In the genomic region with DNA sequence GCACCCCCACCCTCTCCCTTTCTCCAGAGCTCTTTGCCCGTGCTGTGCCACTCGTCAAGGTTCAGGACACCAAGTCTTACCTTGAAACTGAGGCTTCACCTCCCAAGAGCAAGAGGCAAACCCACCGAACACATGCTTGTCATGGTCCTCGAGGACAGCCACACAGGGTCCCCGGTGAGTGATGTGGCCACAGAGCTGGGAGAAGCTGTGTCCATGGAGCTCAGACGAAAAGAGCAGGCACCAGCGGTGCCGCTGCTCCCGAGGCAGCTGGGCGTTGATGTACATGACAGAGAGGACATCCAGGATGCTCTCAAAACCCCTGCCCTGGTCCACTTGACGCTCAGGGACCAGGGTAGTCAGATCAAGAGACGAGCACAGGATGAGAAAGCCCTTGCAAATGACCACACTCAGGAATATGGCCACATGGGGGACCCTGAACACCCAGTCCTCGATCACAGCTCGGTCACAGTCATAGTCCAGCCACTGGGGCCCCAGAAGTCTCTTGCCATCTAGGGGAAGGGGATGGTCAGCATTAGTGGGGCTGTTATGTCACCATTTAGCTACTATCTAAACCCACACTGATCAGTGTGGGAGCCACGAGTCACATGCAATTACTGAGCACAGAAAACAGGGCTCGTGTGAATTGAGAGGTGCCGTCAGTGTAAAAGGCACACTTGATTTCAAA, we compare ENCODE assay signal across 23 cellular contexts.
"Had no signal": no experiment of that assay in that cellular context is flagged by ENCODE, and none has a peak within 500 bp of the region (broad histone marks: within the 10 kb centered on the region; RNA-seq: fewer than 3 reads in every experiment).

No MANE protein-coding gene starts in this region.

- FAIRE-seq: keratinocyte had no signal

- H3K4me1 Mint-ChIP-seq: immature natural killer cell; memory B cell; stimulated activated memory B cell treated with anti-CD40 and anti-IgM and Interleukin-4, amounts not matched to agents 10 μg/mL and 1 μg/mL and 100 μg/mL, for 72 hours had no signal

- H3K36me3 ChIP-seq: right lobe of liver had no signal

- H3K27me3 Mint-ChIP-seq: memory B cell; naive B cell; stimulated activated memory B cell treated with anti-CD40 and anti-IgM and Interleukin-4, amounts not matched to agents 10 μg/mL and 1 μg/mL and 100 μg/mL, for 72 hours; stimulated activated naive CD8-positive, alpha-beta T cell treated with anti-CD3 and anti-CD28 coated beads, Interleukin-15, Interleukin-2, amounts not matched to agents 100 ng/mL and 50 ng/mL, for 24 hours had no signal

- H3K9me3 Mint-ChIP-seq: immature natural killer cell; memory B cell; naive B cell; nephron; stimulated activated memory B cell treated with anti-CD40 and anti-IgM and Interleukin-4, amounts not matched to agents 10 μg/mL and 1 μg/mL and 100 μg/mL, for 72 hours; stimulated activated naive CD8-positive, alpha-beta T cell treated with anti-CD3 and anti-CD28 coated beads, Interleukin-15, Interleukin-2, amounts not matched to agents 100 ng/mL and 50 ng/mL, for 24 hours had no signal

- H3K4me3 Mint-ChIP-seq: immature natural killer cell; memory B cell; naive B cell; nephron; stimulated activated memory B cell treated with anti-CD40 and anti-IgM and Interleukin-4, amounts not matched to agents 10 μg/mL and 1 μg/mL and 100 μg/mL, for 72 hours; stimulated activated naive CD8-positive, alpha-beta T cell treated with anti-CD3 and anti-CD28 coated beads, Interleukin-15, Interleukin-2, amounts not matched to agents 100 ng/mL and 50 ng/mL, for 24 hours had no signal

- ATAC-seq: gastroesophageal sphincter; lower lobe of right lung; psoas muscle; right lobe of liver; stimulated activated memory B cell treated with anti-CD40 and anti-IgM and Interleukin-4, amounts not matched to agents 10 μg/mL and 1 μg/mL and 100 μg/mL, for 72 hours had no signal

- H3K4me3 ChIP-seq: esophagus squamous epithelium, gastroesophageal sphincter, left ventricle myocardium inferior, lower lobe of right lung, psoas muscle, right lobe of liver, testis, tibial nerve had no signal

- DNase-seq: dermis blood vessel endothelial cell; esophagus squamous epithelium; foreskin fibroblast; glutamatergic neuron; immature natural killer cell; left ventricle myocardium inferior; lower lobe of right lung; midbrain; naive B cell; occipital lobe; psoas muscle; retina; stimulated activated CD4-positive, alpha-beta T cell treated with anti-CD3 and anti-CD28 coated beads, Interleukin-4, amount 100 ng/mL, for 1 hour; stimulated activated CD8-positive, alpha-beta memory T cell treated with anti-CD3 and anti-CD28 coated beads, Interleukin-4, amount 100 ng/mL, for 48 hours; testis had no signal

- H3K27ac Mint-ChIP-seq: immature natural killer cell; memory B cell; nephron; stimulated activated memory B cell treated with anti-CD40 and anti-IgM and Interleukin-4, amounts not matched to agents 10 μg/mL and 1 μg/mL and 100 μg/mL, for 72 hours; stimulated activated naive CD8-positive, alpha-beta T cell treated with anti-CD3 and anti-CD28 coated beads, Interleukin-15, Interleukin-2, amounts not matched to agents 100 ng/mL and 50 ng/mL, for 24 hours had no signal

- H3K27ac ChIP-seq: esophagus squamous epithelium, gastroesophageal sphincter, left ventricle myocardium inferior, lower lobe of right lung, psoas muscle, right lobe of liver, testis, tibial nerve had no signal

- H3K27me3 ChIP-seq: esophagus squamous epithelium, gastroesophageal sphincter, right lobe of liver, testis, tibial nerve had no signal
